In genomic region chr18:3426074-3426473, GRCh38 we compare ENCODE assay signal across 35 cellular contexts. TPM values are rescaled to one million over a fixed set of nuclear protein-coding genes. Genes with fewer than 3 reads are reported as not detected.
A peak's percentile ranks its signal among the peaks of the same experiment; 100 is the strongest.
DNase-seq lines count a peak whose midpoint lies in the region; ATAC-seq, FAIRE-seq and TF ChIP-seq lines count a peak whose summit lies in the region.
"Had no signal": no experiment of that assay in that cellular context is flagged by ENCODE, and none has a peak within 500 bp of the region (broad histone marks: within the 10 kb centered on the region; RNA-seq: fewer than 3 reads in every experiment).

No MANE protein-coding gene starts in this region.

- no peaks in the 10 kb centered on the region for H4K20me1 ChIP-seq in K562 (replicated peaks; ENCODE audit: control insufficient read depth, insufficient read depth, low read length)
- H4K20me1 ChIP-seq: BLaER1; BLaER1 treated with 17β-estradiol and CSF1 and Interleukin-3, amounts not matched to agents 10 nM and 100 nM had no signal

- BruUV-seq in Panc1 (replicated peaks; lab: Mats Ljungman, UMichigan): no TSS peak
- BruUV-seq in K562 (replicated peaks; lab: Mats Ljungman, UMichigan): no TSS peak

- FAIRE-seq in K562 (lab: Jason Lieb, UNC) (no peak), RCC 7860 (lab: Jason Lieb, UNC) (no peak)
- FAIRE-seq: A204.1, A549, D721Med had no signal

- TF ChIP-seq RAD21 in K562 (CRISPR knock-in tag; conservative IDR thresholded peaks at IDR 0.05 in 1 of 2, IDR thresholded peaks at IDR 0.05 in 1 of 2): no peak

- H3K4me1 ChIP-seq in Panc1 (ENCODE audit: control insufficient read depth, insufficient read depth, low read length) (no peaks in the 10 kb centered on the region), K562 (replicated peaks in 1 of 2; ENCODE audit: control insufficient read depth in 2 of 2, insufficient read depth in 2 of 2, low read length in 2 of 2) (peaks cover 3 to 7% of the 10 kb centered on the region in 2 experiments; a peak in 3 of 5 replicates)
- H3K4me1 ChIP-seq: BE2C, BLaER1, Caco-2 had no signal

- 46% methylated on average over 4 of the region's 4 CpGs for WGBS in K562 (ENCODE audit: insufficient coverage, low coverage, missing lambda C conversion rate)

- no peak overlapping the region for H3K4me2 ChIP-seq in K562 (ENCODE audit: insufficient read depth, low read length)
- H3K4me2 ChIP-seq: A549; BLaER1; BLaER1 treated with 17β-estradiol and CSF1 and Interleukin-3, amounts not matched to agents 10 nM and 100 nM had no signal

- ATAC-seq in Panc1 (no peak), WTC11 (no peak), K562 (no peak)
- ATAC-seq: CD8-positive, alpha-beta T cell had no signal

- no peak for TF ChIP-seq POLR2A in K562 (conservative IDR thresholded peaks at IDR 0.05)

- no peak for DNase-seq in Panc1 (ENCODE audit: low read depth, low spot score)
- no peak for DNase-seq in WTC11 (ENCODE audit: low spot score)
- DNase-seq in K562 (ENCODE audit: extremely low read depth in 1 of 4, low spot score in 3 of 4): no peak
- no peak for DNase-seq in RCC 7860 (ENCODE audit: low spot score)
- DNase-seq in pons (ENCODE audit: low spot score): no peak
- no peak for DNase-seq in anterior cingulate cortex (lab: John Stamatoyannopoulos, UW)
- DNase-seq: 8988T; ACHN; AML-193; BE2C; C1 segment of cervical spinal cord; Caco-2; Calu3; CD4-positive, alpha-beta memory T cell; CD4-positive, alpha-beta T cell; CD4-positive, CD25-positive, alpha-beta regulatory T cell; CD8-positive, alpha-beta memory T cell; CD8-positive, alpha-beta T cell; COR-L47; DMS 273 treated with DMSO at 0.1 percent for 48 hours; DMS153; DMS53; DMS79; DMS79 treated with DMSO at 0.1 percent for 48 hours; DND-41; EL had no signal

- H3K27ac ChIP-seq in Panc1 (ENCODE audit: low read length): 0 out of 2 replicates have a peak overlapping the region, but pooled peaks have one; percentile 4
- H3K27ac ChIP-seq in K562 (ENCODE audit: extremely low read depth, low read depth, low read length): peak overlapping the region; percentile 38; the same call in 1 of the 3 replicates
- H3K27ac ChIP-seq: 22Rv1; A549; BLaER1; BLaER1 treated with 17β-estradiol and CSF1 and Interleukin-3, amounts not matched to agents 10 nM and 100 nM; C4-2B had no signal

- no peaks in the 10 kb centered on the region for H3K79me2 ChIP-seq in K562 (ENCODE audit: control insufficient read depth, insufficient read depth, low read length)

- H3K27me3 Mint-ChIP-seq in WTC11 (ENCODE audit: low read depth): no peaks in the 10 kb centered on the region; the same call in 1 of the 2 replicates
- H3K27me3 Mint-ChIP-seq: B cell; CD4-positive, alpha-beta memory T cell; CD4-positive, alpha-beta T cell; CD4-positive, CD25-positive, alpha-beta regulatory T cell; CD8-positive, alpha-beta memory T cell had no signal

- no peaks in the 10 kb centered on the region for H3K9me1 ChIP-seq in K562 (ENCODE audit: control insufficient read depth, insufficient read depth, low read length)

- H3K9ac ChIP-seq in K562 (ENCODE audit: insufficient read depth in 1 of 2, low read depth in 2 of 2, low read length in 2 of 2): no peak overlapping the region
- H3K9ac ChIP-seq: BLaER1; BLaER1 treated with 17β-estradiol and CSF1 and Interleukin-3, amounts not matched to agents 10 nM and 100 nM had no signal

- no peak overlapping the region for H3K4me3 ChIP-seq in Panc1 (ENCODE audit: low read depth in 2 of 2, low read length in 2 of 2)
- H3K4me3 ChIP-seq in K562: no peak overlapping the region
- H3K4me3 ChIP-seq: A549; BLaER1; BLaER1 treated with 17β-estradiol and CSF1 and Interleukin-3, amounts not matched to agents 10 nM and 100 nM had no signal

- H3K36me3 ChIP-seq in Panc1 (ENCODE audit: control insufficient read depth, insufficient read depth, low read length) (no peaks in the 10 kb centered on the region), K562 (ENCODE audit: control insufficient read depth, insufficient read depth, low read length) (no peaks in the 10 kb centered on the region)
- H3K36me3 ChIP-seq: BE2C; BLaER1; BLaER1 treated with 17β-estradiol and CSF1 and Interleukin-3, amounts not matched to agents 10 nM and 100 nM had no signal

- intact Hi-C loops in Panc1 (cut with micrococcal nuclease; ENCODE audit: unreplicated experiment): no loop called here
- intact Hi-C loops in K562 (cut with micrococcal nuclease): no loop called here

- H3K27me3 ChIP-seq in Panc1 (ENCODE audit: control insufficient read depth, insufficient read depth, low read length) (no peaks in the 10 kb centered on the region), K562 (ENCODE audit: control insufficient read depth in 2 of 2, insufficient read depth in 2 of 2, low read length in 2 of 2) (no peaks in the 10 kb centered on the region)
- H3K27me3 ChIP-seq: BE2C; BLaER1; BLaER1 treated with 17β-estradiol and CSF1 and Interleukin-3, amounts not matched to agents 10 nM and 100 nM had no signal

- no peaks in the 10 kb centered on the region for H3K9me3 ChIP-seq in Panc1 (ENCODE audit: control insufficient read depth, insufficient read depth, low read depth, low read length)
- H3K9me3 ChIP-seq in K562 (replicated peaks; ENCODE audit: control insufficient read depth, insufficient read depth, low read depth, low read length): no peaks in the 10 kb centered on the region
- H3K9me3 ChIP-seq: A549; BE2C; BLaER1; BLaER1 treated with 17β-estradiol and CSF1 and Interleukin-3, amounts not matched to agents 10 nM and 100 nM; Caco-2 had no signal

- peak overlapping the region; percentile 69 for H2AFZ ChIP-seq in K562 (ENCODE audit: low read depth, low read length)

- H3K4me1 Mint-ChIP-seq in WTC11: peaks cover 7% of the 10 kb centered on the region; the same call in 1 of the 2 replicates
- H3K4me1 Mint-ChIP-seq: CD4-positive, alpha-beta memory T cell; CD4-positive, CD25-positive, alpha-beta regulatory T cell; CD8-positive, alpha-beta memory T cell had no signal

- TF ChIP-seq CTCF in Panc1 (IDR thresholded peaks at IDR 0.05) (no peak), WTC11 (IDR thresholded peaks at IDR 0.05) (no peak), K562 (IDR thresholded peaks at IDR 0.05 in 2 of 3, conservative IDR thresholded peaks at IDR 0.05 in 1 of 3; ENCODE audit: insufficient read depth in 2 of 3, low read depth in 1 of 3, low read length in 3 of 3) (no peak)

- in situ Hi-C loops in Panc1 (cut with HindIII; ENCODE audit: low pct_unique_long_range_greater_than_20kb, low sequenced_read_pairs): no loop called here
- in situ Hi-C loops in K562 (cut with MboI): no loop called here

- H3K27ac Mint-ChIP-seq in WTC11: no peak overlapping the region
- H3K27ac Mint-ChIP-seq: B cell; CD14-positive monocyte; CD4-positive, alpha-beta memory T cell; CD4-positive, alpha-beta T cell; CD4-positive, CD25-positive, alpha-beta regulatory T cell; CD8-positive, alpha-beta T cell had no signal

- POLR2A ChIA-PET in Panc1 (lab: Charles Lee): no interaction called here
- POLR2A ChIA-PET in WTC11 (lab: Charles Lee): no interaction called here
- POLR2A ChIA-PET in K562 (lab: Yijun Ruan, JAX): interaction anchor here (0.5 to 1.2 kb wide), 5 partner anchors 13 to 181 kb away, joined by 3 read pairs; partner anchors contain the start of gene TGIF1

- TF ChIP-seq EP300 in K562 (IDR thresholded peaks at IDR 0.05; ENCODE audit: low read length): no peak

- CTCF ChIA-PET in Panc1 (lab: Charles Lee): no interaction called here
- CTCF ChIA-PET in WTC11 (lab: Charles Lee): no interaction called here
- CTCF ChIA-PET in K562 (lab: Yijun Ruan, JAX; ENCODE audit: low intra/inter-chr PET ratio): no interaction called here

- peaks cover 3% of the 10 kb centered on the region; the same call in 1 of the 2 replicates for H3K36me3 Mint-ChIP-seq in WTC11
- H3K36me3 Mint-ChIP-seq: CD14-positive monocyte; CD4-positive, alpha-beta memory T cell; CD4-positive, CD25-positive, alpha-beta regulatory T cell; CD8-positive, alpha-beta memory T cell; CD8-positive, alpha-beta T cell had no signal

- no peak overlapping the region for H3K4me3 Mint-ChIP-seq in WTC11
- H3K4me3 Mint-ChIP-seq: B cell; CD14-positive monocyte; CD4-positive, alpha-beta memory T cell; CD4-positive, alpha-beta T cell; CD4-positive, CD25-positive, alpha-beta regulatory T cell; CD8-positive, alpha-beta memory T cell; CD8-positive, alpha-beta T cell had no signal

- H3K9me3 Mint-ChIP-seq in WTC11: 0 out of 2 replicates have a peak, but pooled peaks cover 3% of the 10 kb centered on the region
- H3K9me3 Mint-ChIP-seq: CD14-positive monocyte; CD4-positive, alpha-beta memory T cell; CD4-positive, alpha-beta T cell; CD4-positive, CD25-positive, alpha-beta regulatory T cell; CD8-positive, alpha-beta memory T cell; CD8-positive, alpha-beta T cell had no signal

TF ChIP-seq in WTC11, 78 proteins besides CTCF, POLR2A, EP300 and RAD21 (continues in another document):
- peak; percentile 55; the same call in 1 of the 2 replicates for TF ChIP-seq ZNF121 (CRISPR knock-in tag; IDR thresholded peaks at IDR 0.05)

TF ChIP-seq in K562, 482 proteins besides CTCF, POLR2A, EP300 and RAD21 (continues in another document):
- TF ChIP-seq BCOR (IDR thresholded peaks at IDR 0.05) (peak; percentile 24; the same call in 1 of the 2 replicates), NFYB (IDR thresholded peaks at IDR 0.05; ENCODE audit: extremely low read depth, insufficient read length) (no peak)

RNA-seq across cellular contexts. Expression of gene TGIF1, which starts 23.9 kb away (rescaled TPM):
- total RNA-seq in Panc1 (2021; ENCODE audit: unreplicated experiment) (171 TPM), WTC11 (2021) (201 to 210 TPM (median 206 TPM) in 3 replicates), K562 (2014; rRNA removed) (40.1 and 65.8 TPM in 2 replicates), K562 (2014; rRNA removed; fragmentation: Illumina TruSeq; extraction: Trizol) (49.2 and 54.5 TPM in 2 replicates), K562 (2015; rRNA removed; fragmentation: Illumina TruSeq; extraction: Trizol) (43.5 and 47.9 TPM in 2 replicates), K562 (2021) (44.6 and 49.3 TPM in 2 replicates)
- polyA plus RNA-seq in Panc1 (2012; ENCODE audit: insufficient read length): 131 TPM
- 63.6 and 121 TPM in 2 replicates for total RNA-seq in K562 (2011; cell fraction: chromatin; rRNA removed; ENCODE audit: low replicate concordance)
- 64.2 and 69.3 TPM in 2 replicates for total RNA-seq in K562 (2011; cell fraction: nucleolus; rRNA removed)
- 73.3 and 83.1 TPM in 2 replicates for total RNA-seq in K562 (2011; cell fraction: nucleoplasm; rRNA removed)
- polyA plus RNA-seq in K562 (2011; rRNA removed) (55.5 and 56.3 TPM in 2 replicates), K562 (2014; fragmentation: Illumina TruSeq; extraction: Trizol) (60.9 and 77.7 TPM in 2 replicates), K562 (2014; fragmentation: Nextera tagmentation; extraction: Ambion mirVana) (10 to 100 TPM; 16.1 to 18.0 TPM), K562 (2014; rRNA removed) (40.6 and 43.7 TPM in 2 replicates)
- polyA plus RNA-seq in K562 (2011; cell fraction: cytosol; rRNA removed): 68.0 and 84.8 TPM in 2 replicates
- polyA plus RNA-seq in K562 (2011; cell fraction: nucleus; rRNA removed): 110 and 144 TPM in 2 replicates
- polyA plus RNA-seq in K562 (2012): 43.2 and 67.0 TPM in 2 replicates
- 62.8 and 65.0 TPM in 2 replicates for polyA minus RNA-seq in K562 (2011; rRNA and poly(A)+ RNA removed)
- polyA minus RNA-seq in K562 (2011; cell fraction: cytosol; rRNA and poly(A)+ RNA removed): 20.3 and 31.7 TPM in 2 replicates
- polyA minus RNA-seq in K562 (2011; cell fraction: nucleus; rRNA and poly(A)+ RNA removed): 54.0 and 105 TPM in 2 replicates
